10 cellular contexts compared by ENCODE assay signal in genomic region chr10:72563327-72563932, GRCh38.
DNase-seq lines count a peak whose midpoint lies in the region; ATAC-seq and TF ChIP-seq lines count a peak whose summit lies in the region.
"Had no signal": no experiment of that assay in that cellular context is flagged by ENCODE, and none has a peak within 500 bp of the region (broad histone marks: within the 10 kb centered on the region; RNA-seq: fewer than 3 reads in every experiment).

No MANE protein-coding gene starts in this region.

- peaks cover 29% of the 10 kb centered on the region for H3K36me3 ChIP-seq in upper lobe of right lung

- CTCF ChIA-PET in activated CD4-positive, alpha-beta memory T cell treated with anti-CD3 and anti-CD28 coated beads, Interleukin-2, amount 10 ng/mL, durations not matched to agents 7 days and 5 days (lab: Charles Lee) = no interaction called here

- H3K4me3 ChIP-seq in upper lobe of right lung = no peak overlapping the region

- intact Hi-C loops in upper lobe of right lung (cut with DNase I) = no loop called here

- H3K4me1 Mint-ChIP-seq in activated CD4-positive, alpha-beta memory T cell treated with anti-CD3 and anti-CD28 coated beads, Interleukin-2, amount 10 ng/mL, durations not matched to agents 7 days and 5 days = peaks cover 31% of the 10 kb centered on the region

- H3K27me3 ChIP-seq in upper lobe of right lung = no peaks in the 10 kb centered on the region

- H3K27me3 Mint-ChIP-seq in activated CD4-positive, alpha-beta memory T cell treated with anti-CD3 and anti-CD28 coated beads, Interleukin-2, amount 10 ng/mL, durations not matched to agents 7 days and 5 days = no peaks in the 10 kb centered on the region

- peak overlapping the region; percentile 61 for H3K27ac ChIP-seq in upper lobe of right lung
- H3K27ac ChIP-seq: C4-2B had no signal

- peak overlapping the region; percentile 76 for H3K27ac Mint-ChIP-seq in activated CD4-positive, alpha-beta memory T cell treated with anti-CD3 and anti-CD28 coated beads, Interleukin-2, amount 10 ng/mL, durations not matched to agents 7 days and 5 days

- H3K36me3 Mint-ChIP-seq in activated CD4-positive, alpha-beta memory T cell treated with anti-CD3 and anti-CD28 coated beads, Interleukin-2, amount 10 ng/mL, durations not matched to agents 7 days and 5 days (ENCODE audit: low read depth) = peaks cover 35% of the 10 kb centered on the region

- peak; percentile 62 for ATAC-seq in HG03097 (IDR thresholded peaks at IDR 0.05; ENCODE audit: low FRiP score, unreplicated experiment)
- peak; percentile 31 for ATAC-seq in upper lobe of right lung
- ATAC-seq: HCT116 had no signal

- H3K9me3 ChIP-seq in upper lobe of right lung = no peaks in the 10 kb centered on the region

- DNase-seq in stimulated activated CD4-positive, alpha-beta T cell treated with anti-CD3 and anti-CD28 coated beads, Interleukin-12 subunit alpha, Interleukin-12 subunit beta, amount 100 ng/mL, for 48 hours (ENCODE audit: low read depth in 2 of 3, low spot score in 1 of 3) = peak in 2 of 3 donors; percentile 10 to 30
- no peak for DNase-seq in stimulated activated CD4-positive, alpha-beta T cell treated with anti-CD3 and anti-CD28 coated beads, Interleukin-12 subunit alpha, Interleukin-12 subunit beta, amount 100 ng/mL, for 4 hours
- DNase-seq in activated CD4-positive, alpha-beta memory T cell treated with anti-CD3 and anti-CD28 coated beads, Interleukin-2, amount 10 ng/mL, durations not matched to agents 7 days and 5 days = no peak
- DNase-seq in upper lobe of right lung (no peak), NCI-H1105 (lab: John Stamatoyannopoulos, UW) (no peak), NCI-H1417 (lab: John Stamatoyannopoulos, UW) (no peak), SW 1271 (lab: John Stamatoyannopoulos, UW) (no peak)

- H3K4me1 ChIP-seq in upper lobe of right lung = no peaks in the 10 kb centered on the region

- POLR2A ChIA-PET in activated CD4-positive, alpha-beta memory T cell treated with anti-CD3 and anti-CD28 coated beads, Interleukin-2, amount 10 ng/mL, durations not matched to agents 7 days and 5 days (lab: Charles Lee) = no interaction called here

- H3K4me3 Mint-ChIP-seq in activated CD4-positive, alpha-beta memory T cell treated with anti-CD3 and anti-CD28 coated beads, Interleukin-2, amount 10 ng/mL, durations not matched to agents 7 days and 5 days = peak overlapping the region; percentile 68

- peaks cover 2% of the 10 kb centered on the region for H3K9me3 Mint-ChIP-seq in activated CD4-positive, alpha-beta memory T cell treated with anti-CD3 and anti-CD28 coated beads, Interleukin-2, amount 10 ng/mL, durations not matched to agents 7 days and 5 days

- no peak for TF ChIP-seq CTCF in upper lobe of right lung (IDR thresholded peaks at IDR 0.05)

Comparison
In these comparisons a context has a peak if more than half of its experiments do, and no peak if none do; other contexts are left out.
1. DNase-seq: peak in stimulated activated CD4-positive, alpha-beta T cell treated with anti-CD3 and anti-CD28 coated beads, Interleukin-12 subunit alpha, Interleukin-12 subunit beta, amount 100 ng/mL, for 48 hours (2 of 3); none in stimulated activated CD4-positive, alpha-beta T cell treated with anti-CD3 and anti-CD28 coated beads, Interleukin-12 subunit alpha, Interleukin-12 subunit beta, amount 100 ng/mL, for 4 hours (single experiment), activated CD4-positive, alpha-beta memory T cell treated with anti-CD3 and anti-CD28 coated beads, Interleukin-2, amount 10 ng/mL, durations not matched to agents 7 days and 5 days (single experiment), upper lobe of right lung (single experiment), NCI-H1105 (single experiment), NCI-H1417 (0 of 3) and SW 1271 (0 of 2).